1 cellular context compared by ENCODE assay signal in the genomic region with DNA sequence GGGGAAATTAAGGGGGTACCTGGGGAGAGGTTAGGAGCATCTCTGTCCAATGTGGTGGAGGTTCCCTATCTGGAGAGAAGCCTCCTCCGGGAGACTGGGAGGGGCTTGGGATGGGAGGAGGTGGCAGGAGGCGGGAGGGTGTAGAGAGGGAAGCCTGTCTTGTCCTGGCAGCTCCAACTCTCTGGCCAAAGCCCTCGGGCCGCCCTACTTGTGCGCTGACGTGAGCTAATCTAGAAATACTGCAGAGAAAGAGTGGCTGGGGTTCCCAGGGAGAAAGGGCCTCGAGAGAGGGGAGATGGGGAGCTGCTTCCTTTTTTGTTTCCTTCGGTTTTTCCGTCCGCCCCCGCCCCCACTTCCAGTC.
TF ChIP-seq lines count a peak whose summit lies in the region.

No MANE protein-coding gene starts in this region.

TF ChIP-seq in GM12878, 131 proteins besides CTCF, POLR2A, EP300 and RAD21:
- TF ChIP-seq, protein P1, sequence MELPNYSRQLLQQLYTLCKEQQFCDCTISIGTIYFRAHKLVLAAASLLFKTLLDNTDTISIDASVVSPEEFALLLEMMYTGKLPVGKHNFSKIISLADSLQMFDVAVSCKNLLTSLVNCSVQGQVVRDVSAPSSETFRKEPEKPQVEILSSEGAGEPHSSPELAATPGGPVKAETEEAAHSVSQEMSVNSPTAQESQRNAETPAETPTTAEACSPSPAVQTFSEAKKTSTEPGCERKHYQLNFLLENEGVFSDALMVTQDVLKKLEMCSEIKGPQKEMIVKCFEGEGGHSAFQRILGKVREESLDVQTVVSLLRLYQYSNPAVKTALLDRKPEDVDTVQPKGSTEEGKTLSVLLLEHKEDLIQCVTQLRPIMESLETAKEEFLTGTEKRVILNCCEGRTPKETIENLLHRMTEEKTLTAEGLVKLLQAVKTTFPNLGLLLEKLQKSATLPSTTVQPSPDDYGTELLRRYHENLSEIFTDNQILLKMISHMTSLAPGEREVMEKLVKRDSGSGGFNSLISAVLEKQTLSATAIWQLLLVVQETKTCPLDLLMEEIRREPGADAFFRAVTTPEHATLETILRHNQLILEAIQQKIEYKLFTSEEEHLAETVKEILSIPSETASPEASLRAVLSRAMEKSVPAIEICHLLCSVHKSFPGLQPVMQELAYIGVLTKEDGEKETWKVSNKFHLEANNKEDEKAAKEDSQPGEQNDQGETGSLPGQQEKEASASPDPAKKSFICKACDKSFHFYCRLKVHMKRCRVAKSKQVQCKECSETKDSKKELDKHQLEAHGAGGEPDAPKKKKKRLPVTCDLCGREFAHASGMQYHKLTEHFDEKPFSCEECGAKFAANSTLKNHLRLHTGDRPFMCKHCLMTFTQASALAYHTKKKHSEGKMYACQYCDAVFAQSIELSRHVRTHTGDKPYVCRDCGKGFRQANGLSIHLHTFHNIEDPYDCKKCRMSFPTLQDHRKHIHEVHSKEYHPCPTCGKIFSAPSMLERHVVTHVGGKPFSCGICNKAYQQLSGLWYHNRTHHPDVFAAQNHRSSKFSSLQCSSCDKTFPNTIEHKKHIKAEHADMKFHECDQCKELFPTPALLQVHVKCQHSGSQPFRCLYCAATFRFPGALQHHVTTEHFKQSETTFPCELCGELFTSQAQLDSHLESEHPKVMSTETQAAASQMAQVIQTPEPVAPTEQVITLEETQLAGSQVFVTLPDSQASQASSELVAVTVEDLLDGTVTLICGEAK (IDR thresholded peaks at IDR 0.05; ENCODE audit: borderline replicate concordance) = no peak
- TF ChIP-seq CHD4 (IDR thresholded peaks at IDR 0.05) (no peak), PML (IDR thresholded peaks at IDR 0.05; ENCODE audit: low read length) (no peak), ZNF24 (IDR thresholded peaks at IDR 0.05) (no peak), SMAD5 (IDR thresholded peaks at IDR 0.05; ENCODE audit: low read depth) (no peak), TCF3 (IDR thresholded peaks at IDR 0.05; ENCODE audit: borderline replicate concordance, insufficient read depth, low read depth, low read length) (no peak), SIX5 (IDR thresholded peaks at IDR 0.05; ENCODE audit: low read depth, low read length, severe bottlenecking) (no peak), SMC3 (IDR thresholded peaks at IDR 0.05; ENCODE audit: borderline replicate concordance, low read length) (no peak), GABPA (IDR thresholded peaks at IDR 0.05; ENCODE audit: low read depth) (no peak)
- TF ChIP-seq, protein P2, sequence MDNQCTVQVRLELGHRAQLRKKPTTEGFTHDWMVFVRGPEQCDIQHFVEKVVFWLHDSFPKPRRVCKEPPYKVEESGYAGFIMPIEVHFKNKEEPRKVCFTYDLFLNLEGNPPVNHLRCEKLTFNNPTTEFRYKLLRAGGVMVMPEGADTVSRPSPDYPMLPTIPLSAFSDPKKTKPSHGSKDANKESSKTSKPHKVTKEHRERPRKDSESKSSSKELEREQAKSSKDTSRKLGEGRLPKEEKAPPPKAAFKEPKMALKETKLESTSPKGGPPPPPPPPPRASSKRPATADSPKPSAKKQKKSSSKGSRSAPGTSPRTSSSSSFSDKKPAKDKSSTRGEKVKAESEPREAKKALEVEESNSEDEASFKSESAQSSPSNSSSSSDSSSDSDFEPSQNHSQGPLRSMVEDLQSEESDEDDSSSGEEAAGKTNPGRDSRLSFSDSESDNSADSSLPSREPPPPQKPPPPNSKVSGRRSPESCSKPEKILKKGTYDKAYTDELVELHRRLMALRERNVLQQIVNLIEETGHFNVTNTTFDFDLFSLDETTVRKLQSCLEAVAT (IDR thresholded peaks at IDR 0.05) = no peak
